8 cellular contexts compared by ENCODE assay signal in the genomic region with DNA sequence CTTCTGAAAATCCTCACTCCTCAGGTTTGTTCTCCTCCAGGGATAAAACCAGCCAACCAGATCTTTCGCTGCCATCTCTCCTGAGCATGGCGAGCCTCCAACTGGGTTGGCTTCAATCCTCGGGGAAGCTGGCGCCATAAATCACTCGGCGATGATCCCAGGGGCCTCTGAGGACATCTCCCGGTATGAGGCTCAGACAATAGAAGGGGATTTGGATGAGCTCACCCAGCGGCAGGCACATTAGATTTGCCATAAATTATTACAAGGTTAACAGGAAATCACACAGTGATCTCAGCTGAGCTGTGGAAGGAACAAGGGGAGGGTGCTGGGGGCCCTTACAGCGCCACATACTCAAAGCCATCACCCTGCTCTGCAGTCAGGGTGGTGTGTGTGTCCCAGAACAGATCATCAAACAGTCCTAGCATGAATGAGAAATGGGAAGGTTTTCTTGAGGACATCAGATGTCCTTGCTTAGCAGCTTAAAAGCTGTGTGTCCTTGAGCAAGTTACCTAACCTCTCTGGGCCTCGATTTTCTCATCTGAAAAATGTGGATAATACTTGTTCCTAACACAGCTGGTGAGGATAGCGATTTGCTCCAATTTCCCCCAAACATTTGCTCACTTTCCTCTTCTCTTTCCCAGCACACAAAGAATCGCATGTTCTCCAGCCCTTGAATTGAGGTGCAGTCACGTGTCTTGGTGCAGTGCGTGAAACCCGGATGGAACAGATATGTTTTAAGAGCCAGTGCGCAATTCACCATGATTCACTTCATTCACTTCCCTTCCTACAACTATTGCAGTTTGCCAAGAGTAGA.
DNase-seq lines count a peak whose midpoint lies in the region; ATAC-seq and TF ChIP-seq lines count a peak whose summit lies in the region.

No MANE protein-coding gene starts in this region.

- no peaks in the 10 kb centered on the region for H3K27me3 ChIP-seq in dorsolateral prefrontal cortex
- no peaks in the 10 kb centered on the region for H3K27me3 ChIP-seq in neural cell (ENCODE audit: insufficient read depth, low read depth, low read length)

- intact Hi-C loops in dorsolateral prefrontal cortex (cut with DNase I), result no loop called here
- intact Hi-C loops in activated CD4-positive, alpha-beta T cell treated with anti-CD3 and anti-CD28 coated beads for 36 hours (cut with DNase I, micrococcal nuclease), result no loop called here

- no peaks in the 10 kb centered on the region for H3K9me2 ChIP-seq in neural cell (ENCODE audit: insufficient read depth, low read length)

- no peaks in the 10 kb centered on the region for H4K20me1 ChIP-seq in neural cell (ENCODE audit: insufficient read depth)

- no peak overlapping the region for H3K4me3 Mint-ChIP-seq in activated CD4-positive, alpha-beta T cell treated with anti-CD3 and anti-CD28 coated beads for 36 hours

- H3K27me3 Mint-ChIP-seq in activated CD4-positive, alpha-beta T cell treated with anti-CD3 and anti-CD28 coated beads for 36 hours, result no peaks in the 10 kb centered on the region

- H3K27ac ChIP-seq in dorsolateral prefrontal cortex (peak overlapping the region in 55 of 59 donors; percentile 23 to 85 (median 71)), neural cell (ENCODE audit: low read length) (peak overlapping the region; percentile 18)

- no peak overlapping the region for H3K27ac Mint-ChIP-seq in activated CD4-positive, alpha-beta T cell treated with anti-CD3 and anti-CD28 coated beads for 36 hours

- no peak overlapping the region for H3K4me2 ChIP-seq in neural cell (ENCODE audit: low read length)

- POLR2A ChIA-PET in activated CD4-positive, alpha-beta T cell treated with anti-CD3 and anti-CD28 coated beads for 36 hours (lab: Charles Lee), result no interaction called here

- no peaks in the 10 kb centered on the region for H3K79me2 ChIP-seq in neural cell (replicated peaks; ENCODE audit: insufficient read depth, low read length)

- H3K4me3 ChIP-seq in dorsolateral prefrontal cortex (peak overlapping the region in 1 of 59 donors; percentile 28), neural cell (ENCODE audit: low read length) (no peak overlapping the region)

- TF ChIP-seq CTCF in dorsolateral prefrontal cortex (IDR thresholded peaks at IDR 0.05 in 54 of 56, conservative IDR thresholded peaks at IDR 0.05 in 2 of 56; ENCODE audit: low read depth in 1 of 56, partially characterized antibody in 56 of 56) (no peak), neural cell (IDR thresholded peaks at IDR 0.05; ENCODE audit: poor library complexity, severe bottlenecking) (no peak)

- H2AFZ ChIP-seq in neural cell (ENCODE audit: low read depth, low read length), result no peak overlapping the region

- ATAC-seq in activated CD4-positive, alpha-beta T cell treated with anti-CD3 and anti-CD28 coated beads for 36 hours, result no peak
- ATAC-seq in HG03045 (IDR thresholded peaks at IDR 0.05; ENCODE audit: unreplicated experiment), result no peak

- no peaks in the 10 kb centered on the region for H3K4me1 Mint-ChIP-seq in activated CD4-positive, alpha-beta T cell treated with anti-CD3 and anti-CD28 coated beads for 36 hours

- TF ChIP-seq RAD21 in neural cell (conservative IDR thresholded peaks at IDR 0.05), result no peak

- CTCF ChIA-PET in activated CD4-positive, alpha-beta T cell treated with anti-CD3 and anti-CD28 coated beads for 36 hours (lab: Charles Lee), result interaction anchor here (0.7 to 1.1 kb wide), 2 partner anchors 10 to 20 kb away, joined by 3 read pairs; no protein-coding TSS in a partner anchor

- no peaks in the 10 kb centered on the region for H3K9me3 Mint-ChIP-seq in activated CD4-positive, alpha-beta T cell treated with anti-CD3 and anti-CD28 coated beads for 36 hours (ENCODE audit: low read depth)

- DNase-seq in ELF-1 (ENCODE audit: low read depth, low spot score), result peak; percentile 52
- peak; percentile 64 for DNase-seq in NCI-H226
- DNase-seq in dorsolateral prefrontal cortex, result peak in 8 of 10 donors; percentile 58 to 89 (median 68)
- DNase-seq in activated CD4-positive, alpha-beta T cell treated with anti-CD3 and anti-CD28 coated beads for 36 hours, result no peak
- no peak for DNase-seq in GF-D8 (lab: John Stamatoyannopoulos, UW)
- no peak for DNase-seq in stimulated activated CD4-positive, alpha-beta T cell treated with anti-CD3 and anti-CD28 coated beads, Interleukin-1b, Interleukin-23, amount 100 ng/mL, for 48 hours

- no peak overlapping the region for H3K9ac ChIP-seq in neural cell (ENCODE audit: low read length)

- no peaks in the 10 kb centered on the region for H3K9me3 ChIP-seq in neural cell (ENCODE audit: low read length)

- H3F3A ChIP-seq in neural cell (ENCODE audit: insufficient read depth, low read length, poor library complexity, severe bottlenecking), result no peaks in the 10 kb centered on the region

- H3K36me3 Mint-ChIP-seq in activated CD4-positive, alpha-beta T cell treated with anti-CD3 and anti-CD28 coated beads for 36 hours (ENCODE audit: low read depth), result no peaks in the 10 kb centered on the region

- TF ChIP-seq EP300 in neural cell (conservative IDR thresholded peaks at IDR 0.05; ENCODE audit: poor library complexity, severe bottlenecking), result no peak

- no peaks in the 10 kb centered on the region for H3K36me3 ChIP-seq in neural cell (ENCODE audit: insufficient read depth, low read length)

TF ChIP-seq in neural cell, 6 proteins besides CTCF, POLR2A, EP300 and RAD21:
- TF ChIP-seq, protein P1, sequence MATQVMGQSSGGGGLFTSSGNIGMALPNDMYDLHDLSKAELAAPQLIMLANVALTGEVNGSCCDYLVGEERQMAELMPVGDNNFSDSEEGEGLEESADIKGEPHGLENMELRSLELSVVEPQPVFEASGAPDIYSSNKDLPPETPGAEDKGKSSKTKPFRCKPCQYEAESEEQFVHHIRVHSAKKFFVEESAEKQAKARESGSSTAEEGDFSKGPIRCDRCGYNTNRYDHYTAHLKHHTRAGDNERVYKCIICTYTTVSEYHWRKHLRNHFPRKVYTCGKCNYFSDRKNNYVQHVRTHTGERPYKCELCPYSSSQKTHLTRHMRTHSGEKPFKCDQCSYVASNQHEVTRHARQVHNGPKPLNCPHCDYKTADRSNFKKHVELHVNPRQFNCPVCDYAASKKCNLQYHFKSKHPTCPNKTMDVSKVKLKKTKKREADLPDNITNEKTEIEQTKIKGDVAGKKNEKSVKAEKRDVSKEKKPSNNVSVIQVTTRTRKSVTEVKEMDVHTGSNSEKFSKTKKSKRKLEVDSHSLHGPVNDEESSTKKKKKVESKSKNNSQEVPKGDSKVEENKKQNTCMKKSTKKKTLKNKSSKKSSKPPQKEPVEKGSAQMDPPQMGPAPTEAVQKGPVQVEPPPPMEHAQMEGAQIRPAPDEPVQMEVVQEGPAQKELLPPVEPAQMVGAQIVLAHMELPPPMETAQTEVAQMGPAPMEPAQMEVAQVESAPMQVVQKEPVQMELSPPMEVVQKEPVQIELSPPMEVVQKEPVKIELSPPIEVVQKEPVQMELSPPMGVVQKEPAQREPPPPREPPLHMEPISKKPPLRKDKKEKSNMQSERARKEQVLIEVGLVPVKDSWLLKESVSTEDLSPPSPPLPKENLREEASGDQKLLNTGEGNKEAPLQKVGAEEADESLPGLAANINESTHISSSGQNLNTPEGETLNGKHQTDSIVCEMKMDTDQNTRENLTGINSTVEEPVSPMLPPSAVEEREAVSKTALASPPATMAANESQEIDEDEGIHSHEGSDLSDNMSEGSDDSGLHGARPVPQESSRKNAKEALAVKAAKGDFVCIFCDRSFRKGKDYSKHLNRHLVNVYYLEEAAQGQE (IDR thresholded peaks at IDR 0.05; ENCODE audit: borderline replicate concordance), result no peak
- TF ChIP-seq TAF1 (IDR thresholded peaks at IDR 0.05; ENCODE audit: low read depth), result no peak
- TF ChIP-seq EZH2 (IDR thresholded peaks at IDR 0.05; ENCODE audit: borderline replicate concordance, insufficient read depth, low read length, poor library complexity, severe bottlenecking), result no peak
- no peak for TF ChIP-seq SMC3 (conservative IDR thresholded peaks at IDR 0.05; ENCODE audit: poor library complexity)
- TF ChIP-seq MXI1 (conservative IDR thresholded peaks at IDR 0.05; ENCODE audit: poor library complexity, severe bottlenecking), result no peak
- no peak for TF ChIP-seq POLR2AphosphoS5 (IDR thresholded peaks at IDR 0.05)

Comparison
In these comparisons a context has a peak if more than half of its experiments do, and no peak if none do; other contexts are left out.
1. DNase-seq: peak in ELF-1 (single experiment), NCI-H226 (single experiment) and dorsolateral prefrontal cortex (8 of 10); none in activated CD4-positive, alpha-beta T cell treated with anti-CD3 and anti-CD28 coated beads for 36 hours (single experiment), GF-D8 (single experiment) and stimulated activated CD4-positive, alpha-beta T cell treated with anti-CD3 and anti-CD28 coated beads, Interleukin-1b, Interleukin-23, amount 100 ng/mL, for 48 hours (single experiment).